In genomic region chr6:30067460-30068139, GRCh38 we compare ENCODE assay signal across 8 cellular contexts. TPM values are rescaled to one million over a fixed set of nuclear protein-coding genes. Genes with fewer than 3 reads are reported as not detected.
DNase-seq lines count a peak whose midpoint lies in the region; ATAC-seq and TF ChIP-seq lines count a peak whose summit lies in the region.

No MANE protein-coding gene starts in this region.

- peaks cover 30% of the 10 kb centered on the region for H3K36me3 ChIP-seq in RWPE2 (ENCODE audit: low read depth)
- H3K36me3 ChIP-seq in psoas muscle (ENCODE audit: insufficient read depth in 1 of 2, low read depth in 1 of 2) = peaks cover 0 to 52% of the 10 kb centered on the region in 2 donors

- H3K4me3 ChIP-seq in GM12865 (ENCODE audit: low read depth, low read length) = peak overlapping the region; percentile 66
- H3K4me3 ChIP-seq in RWPE2 (ENCODE audit: severe bottlenecking) = peak overlapping the region; percentile 46
- H3K4me3 ChIP-seq in fibroblast of pulmonary artery (replicated peaks; ENCODE audit: low read depth, low read length) = peak overlapping the region; percentile 87
- peak overlapping the region; percentile 87 for H3K4me3 ChIP-seq in psoas muscle

- intact Hi-C loops in psoas muscle (cut with DNase I) = loop anchor here in 1 of 2 donors (2.0 kb wide), 1 partner anchor 33 kb away; no protein-coding TSS in a partner anchor

- H3K4me1 ChIP-seq in RWPE2 (ENCODE audit: insufficient read depth, poor library complexity, severe bottlenecking) = peaks cover 10% of the 10 kb centered on the region
- peaks cover 34% of the 10 kb centered on the region for H3K4me1 ChIP-seq in psoas muscle

- WGBS in psoas muscle, 3 donors = 11 to 12% (median 12%) methylated on average over 7 to 8 of the region's 8 CpGs

- H3K9me3 ChIP-seq in RWPE2 (ENCODE audit: severe bottlenecking) = no peaks in the 10 kb centered on the region
- H3K9me3 ChIP-seq in psoas muscle = no peaks in the 10 kb centered on the region

- peak overlapping the region; percentile 64 for H3K27ac ChIP-seq in RWPE2 (ENCODE audit: poor library complexity, severe bottlenecking)
- H3K27ac ChIP-seq in psoas muscle = peak overlapping the region; percentile 86

- H3K27me3 ChIP-seq in RWPE2 (ENCODE audit: insufficient read depth, poor library complexity, severe bottlenecking) (no peaks in the 10 kb centered on the region), psoas muscle (ENCODE audit: insufficient read depth in 3 of 3, low read length in 2 of 3) (peaks cover 0 to 22% (median 7%) of the 10 kb centered on the region in 3 donors)

- DNase-seq in GM12865 (ENCODE audit: low read depth) (no peak), RWPE2 (ENCODE audit: low spot score) (no peak), fibroblast of pulmonary artery (ENCODE audit: low read depth) (no peak), psoas muscle (no peak), NAMALWA (ENCODE audit: low spot score) (no peak), DMS 273 (lab: John Stamatoyannopoulos, UW; ENCODE audit: unreplicated experiment) (no peak), NCI-H187 (lab: John Stamatoyannopoulos, UW) (no peak)
- no peak for DNase-seq in stimulated activated CD4-positive, alpha-beta T cell treated with anti-CD3 and anti-CD28 coated beads, Interleukin-1b, Interleukin-23, amount 100 ng/mL, for 48 hours

- ATAC-seq in RWPE2 (ENCODE audit: low read depth) (no peak), psoas muscle (no peak)

- TF ChIP-seq CTCF in GM12865 (IDR thresholded peaks at IDR 0.05; ENCODE audit: insufficient read depth, low read depth, low read length, missing control alignments) (no peak), RWPE2 (IDR thresholded peaks at IDR 0.05; ENCODE audit: poor library complexity, severe bottlenecking) (no peak), fibroblast of pulmonary artery (IDR thresholded peaks at IDR 0.05; ENCODE audit: low read length, missing control alignments) (no peak), psoas muscle (IDR thresholded peaks at IDR 0.05) (no peak)

RNA-seq across cellular contexts. Expression of gene PPP1R11, which starts 0.6 kb away (rescaled TPM):
- 10 to 100 TPM; 31.9 to 48.5 (median 37.8) TPM for total RNA-seq in psoas muscle
- polyA plus RNA-seq in psoas muscle = 10 to 100 TPM; 59.4 to 81.2 (median 79.8) TPM

RNA-seq across cellular contexts. Expression of gene POLR1H, which starts 6.5 kb away (rescaled TPM):
- total RNA-seq in psoas muscle = 10 to 100 TPM; 15.4 to 25.9 (median 20.2) TPM
- 10 to 100 TPM; 23.7 to 32.9 (median 32.4) TPM for polyA plus RNA-seq in psoas muscle

RNA-seq across cellular contexts. Expression of gene RNF39, which starts 8.0 kb away (rescaled TPM):
- total RNA-seq in psoas muscle = not detected
- under 1 TPM in 1 of 3 donors, not detected in 2; 0.03 TPM for polyA plus RNA-seq in psoas muscle

RNA-seq across cellular contexts. Expression of gene TRIM31, which starts 45.3 kb away (rescaled TPM):
- not detected for total RNA-seq in psoas muscle
- polyA plus RNA-seq in psoas muscle = under 1 TPM in 2 of 3 donors, not detected in 1; 0.01 to 0.15 TPM
